ENCODE assay signal across 22 cellular contexts in genomic region chr6:32483968-32484613, GRCh38. TPM values are rescaled to one million over a fixed set of nuclear protein-coding genes. Genes with fewer than 3 reads are reported as not detected.
"Had no signal": no experiment of that assay in that cellular context is flagged by ENCODE, and none has a peak within 500 bp of the region (broad histone marks: within the 10 kb centered on the region; RNA-seq: fewer than 3 reads in every experiment).

No MANE protein-coding gene starts in this region.

- H3K4me3 Mint-ChIP-seq: activated CD8-positive, alpha-beta T cell treated with anti-CD3 and anti-CD28 coated beads for 36 hours; activated naive CD4-positive, alpha-beta T cell treated with anti-CD3 and anti-CD28 coated beads for 36 hours; activated naive CD8-positive, alpha-beta T cell treated with anti-CD3 and anti-CD28 coated beads, Interleukin-2, amount 50 U/mL, for 24 hours; activated T-cell treated with anti-CD3 and anti-CD28 coated beads, Interleukin-2, amount 50 U/mL, for 4 hours; central memory CD8-positive, alpha-beta T cell; memory B cell; T-cell had no signal

- ATAC-seq: activated CD8-positive, alpha-beta T cell treated with anti-CD3 and anti-CD28 coated beads for 36 hours; activated naive CD8-positive, alpha-beta T cell treated with anti-CD3 and anti-CD28 coated beads, Interleukin-2, amount 50 U/mL, for 24 hours; gastrocnemius medialis; left ventricle myocardium superior; pancreas; T-cell had no signal

- DNase-seq: activated CD4-positive, alpha-beta T cell treated with anti-CD3 and anti-CD28 coated beads for 48 hours; activated CD4-positive, CD25-positive, alpha-beta regulatory T cell; activated CD8-positive, alpha-beta T cell treated with anti-CD3 and anti-CD28 coated beads for 36 hours; activated naive CD4-positive, alpha-beta T cell treated with anti-CD3 and anti-CD28 coated beads for 36 hours; activated naive CD8-positive, alpha-beta T cell treated with anti-CD3 and anti-CD28 coated beads, Interleukin-2, amount 50 U/mL, for 24 hours; activated T-cell treated with anti-CD3 and anti-CD28 coated beads, Interleukin-2, amount 50 U/mL, for 4 hours; anterior cingulate cortex; brain microvascular endothelial cell; gastrocnemius medialis; head of caudate nucleus; left ventricle myocardium superior; stimulated activated CD4-positive, alpha-beta T cell treated with anti-CD3 and anti-CD28 coated beads, Interleukin-4, amount 100 ng/mL, for 4 hours; stimulated activated naive CD4-positive, alpha-beta T cell; T-cell had no signal

- FAIRE-seq: endometrium, keratinocyte, pancreas had no signal

- H3K9me3 ChIP-seq: gastrocnemius medialis, pancreas, right lobe of liver had no signal

- H3K4me3 ChIP-seq: coronary artery, gastrocnemius medialis, pancreas, right lobe of liver, smooth muscle cell had no signal

- H3K9me3 Mint-ChIP-seq: activated CD8-positive, alpha-beta T cell treated with anti-CD3 and anti-CD28 coated beads for 36 hours; activated naive CD4-positive, alpha-beta T cell treated with anti-CD3 and anti-CD28 coated beads for 36 hours; activated naive CD8-positive, alpha-beta T cell treated with anti-CD3 and anti-CD28 coated beads, Interleukin-2, amount 50 U/mL, for 24 hours; activated T-cell treated with anti-CD3 and anti-CD28 coated beads, Interleukin-2, amount 50 U/mL, for 4 hours; central memory CD8-positive, alpha-beta T cell; T-cell had no signal

- H3K4me1 Mint-ChIP-seq: activated naive CD8-positive, alpha-beta T cell treated with anti-CD3 and anti-CD28 coated beads, Interleukin-2, amount 50 U/mL, for 24 hours; central memory CD8-positive, alpha-beta T cell; T-cell had no signal

- H3K4me1 ChIP-seq: gastrocnemius medialis, pancreas, right lobe of liver had no signal

- H3K27ac ChIP-seq: brain microvascular endothelial cell, coronary artery, gastrocnemius medialis, pancreas, right lobe of liver had no signal

- H3K27me3 ChIP-seq: brain microvascular endothelial cell, gastrocnemius medialis, pancreas, right lobe of liver had no signal

- H3K36me3 Mint-ChIP-seq: T-cell had no signal

- H3K27ac Mint-ChIP-seq: activated CD8-positive, alpha-beta T cell treated with anti-CD3 and anti-CD28 coated beads for 36 hours; activated naive CD4-positive, alpha-beta T cell treated with anti-CD3 and anti-CD28 coated beads for 36 hours; activated naive CD8-positive, alpha-beta T cell treated with anti-CD3 and anti-CD28 coated beads, Interleukin-2, amount 50 U/mL, for 24 hours; T-cell had no signal

- H3K27me3 Mint-ChIP-seq: memory B cell had no signal

- H3K36me3 ChIP-seq: brain microvascular endothelial cell, gastrocnemius medialis, pancreas, right lobe of liver had no signal

RNA-seq across cellular contexts. Expression of gene HLA-DRA, which starts 44.4 kb away (rescaled TPM):
- total RNA-seq: smooth muscle cell had no signal
- polyA plus RNA-seq: smooth muscle cell had no signal

RNA-seq across cellular contexts. Expression of gene HLA-DRB5, which starts 46.0 kb away (rescaled TPM):
- polyA plus RNA-seq: keratinocyte, pancreas had no signal
